In the genomic region with DNA sequence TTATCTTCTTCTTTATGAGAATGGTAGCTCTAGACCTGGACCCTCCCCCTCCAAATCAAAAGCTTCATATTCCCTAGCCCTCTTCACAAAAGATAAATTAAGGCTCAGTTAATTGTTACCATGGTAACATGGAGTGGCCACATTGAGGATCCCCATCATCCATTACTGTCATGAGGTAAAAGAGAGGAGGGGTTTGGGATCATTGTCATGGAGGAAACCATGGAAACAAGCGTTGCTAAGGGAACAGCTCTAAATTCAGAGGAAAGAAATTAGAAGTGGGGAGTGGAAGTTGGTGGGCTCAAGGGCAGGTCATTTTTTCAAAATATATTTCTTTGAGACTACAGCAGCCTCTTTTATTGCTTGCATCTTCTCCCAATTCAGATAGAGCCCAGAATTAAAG, we compare ENCODE assay signal across 26 cellular contexts.
"Had no signal": no experiment of that assay in that cellular context is flagged by ENCODE, and none has a peak within 500 bp of the region (broad histone marks: within the 10 kb centered on the region; RNA-seq: fewer than 3 reads in every experiment).

No MANE protein-coding gene starts in this region.

- ATAC-seq: activated CD4-positive, alpha-beta T cell treated with anti-CD3 and anti-CD28 coated beads for 36 hours; effector memory CD8-positive, alpha-beta T cell; gastrocnemius medialis; naive thymus-derived CD8-positive, alpha-beta T cell; pancreas; right cardiac atrium; stimulated activated naive CD8-positive, alpha-beta T cell treated with anti-CD3 and anti-CD28 coated beads, Interleukin-15, Interleukin-2, amounts not matched to agents 100 U/mL and 50 U/mL, for 24 hours had no signal

- H3K27ac ChIP-seq: colonic mucosa, esophagus squamous epithelium, gastrocnemius medialis, left ventricle myocardium inferior, pancreas, upper lobe of left lung had no signal

- H3K36me3 Mint-ChIP-seq: activated naive CD8-positive, alpha-beta T cell treated with anti-CD3 and anti-CD28 coated beads, Interleukin-2, amount 10 ng/mL, durations not matched to agents 7 days and 5 days; mesothelial cell of epicardium had no signal

- FAIRE-seq: bronchial epithelial cell, pancreas had no signal

- H3K27ac Mint-ChIP-seq: activated B cell treated with CpG ODN at 0.5 μM for 24 hours; activated CD4-positive, alpha-beta T cell treated with anti-CD3 and anti-CD28 coated beads for 36 hours; activated naive CD4-positive, alpha-beta T cell treated with anti-CD3 and anti-CD28 coated beads for 36 hours; activated naive CD8-positive, alpha-beta T cell treated with anti-CD3 and anti-CD28 coated beads, Interleukin-2, amount 10 ng/mL, durations not matched to agents 7 days and 5 days; effector memory CD8-positive, alpha-beta T cell; mesothelial cell of epicardium; naive thymus-derived CD8-positive, alpha-beta T cell had no signal

- H3K4me3 Mint-ChIP-seq: activated B cell treated with CpG ODN at 0.5 μM for 24 hours; activated CD4-positive, alpha-beta T cell treated with anti-CD3 and anti-CD28 coated beads for 36 hours; activated naive CD4-positive, alpha-beta T cell treated with anti-CD3 and anti-CD28 coated beads for 36 hours; activated naive CD8-positive, alpha-beta T cell treated with anti-CD3 and anti-CD28 coated beads, Interleukin-2, amount 10 ng/mL, durations not matched to agents 7 days and 5 days; effector memory CD8-positive, alpha-beta T cell; mesothelial cell of epicardium; naive thymus-derived CD8-positive, alpha-beta T cell had no signal

- H3K4me3 ChIP-seq: colonic mucosa, esophagus squamous epithelium, gastrocnemius medialis, left ventricle myocardium inferior, pancreas, upper lobe of left lung had no signal

- H3K9me3 Mint-ChIP-seq: activated B cell treated with CpG ODN at 0.5 μM for 24 hours; activated naive CD4-positive, alpha-beta T cell treated with anti-CD3 and anti-CD28 coated beads for 36 hours; activated naive CD8-positive, alpha-beta T cell treated with anti-CD3 and anti-CD28 coated beads, Interleukin-2, amount 10 ng/mL, durations not matched to agents 7 days and 5 days; effector memory CD8-positive, alpha-beta T cell; mesothelial cell of epicardium; naive thymus-derived CD8-positive, alpha-beta T cell had no signal

- H3K4me1 Mint-ChIP-seq: activated naive CD8-positive, alpha-beta T cell treated with anti-CD3 and anti-CD28 coated beads, Interleukin-2, amount 10 ng/mL, durations not matched to agents 7 days and 5 days had no signal

- DNase-seq: activated B cell treated with CpG ODN at 0.5 μM for 24 hours; activated CD4-positive, alpha-beta T cell treated with anti-CD3 and anti-CD28 coated beads for 36 hours; activated CD4-positive, alpha-beta T cell treated with anti-CD3 and anti-CD28 coated beads, Interleukin-2, amount 50 U/mL, for 4 hours; activated CD8-positive, alpha-beta memory T cell treated with anti-CD3 and anti-CD28 coated beads for 24 hours; activated CD8-positive, alpha-beta memory T cell treated with anti-CD3 and anti-CD28 coated beads, Interleukin-2, amount 50 U/mL, for 4 hours; activated effector memory CD4-positive, alpha-beta T cell treated with Interleukin-2 at 50 U/mL for 16 hours; activated naive CD4-positive, alpha-beta T cell treated with anti-CD3 and anti-CD28 coated beads for 36 hours; activated naive CD8-positive, alpha-beta T cell treated with anti-CD3 and anti-CD28 coated beads, Interleukin-2, amount 10 ng/mL, durations not matched to agents 7 days and 5 days; activated T-cell treated with anti-CD3 and anti-CD28 coated beads, Interleukin-2, amount 50 U/mL, for 48 hours; amniotic stem cell; colonic mucosa; dorsolateral prefrontal cortex; effector memory CD8-positive, alpha-beta T cell; esophagus squamous epithelium; gastrocnemius medialis; hippocampal formation; left ventricle myocardium inferior; naive thymus-derived CD8-positive, alpha-beta T cell; pancreas; right cardiac atrium; stimulated activated CD4-positive, alpha-beta T cell treated with anti-CD3 and anti-CD28 coated beads, Interleukin-12 subunit alpha, Interleukin-12 subunit beta, amount 100 ng/mL, for 4 hours; stimulated activated CD4-positive, alpha-beta T cell treated with anti-CD3 and anti-CD28 coated beads, Interleukin-4, amount 100 ng/mL, for 4 hours; stimulated activated naive CD8-positive, alpha-beta T cell treated with anti-CD3 and anti-CD28 coated beads, Interleukin-15, Interleukin-2, amounts not matched to agents 100 U/mL and 50 U/mL, for 24 hours; upper lobe of left lung had no signal

- H3K4me1 ChIP-seq: colonic mucosa had no signal

- H3K9me3 ChIP-seq: colonic mucosa, esophagus squamous epithelium, gastrocnemius medialis, left ventricle myocardium inferior, pancreas, upper lobe of left lung had no signal

- H3K36me3 ChIP-seq: colonic mucosa, esophagus squamous epithelium, gastrocnemius medialis, left ventricle myocardium inferior, pancreas, upper lobe of left lung had no signal
